In the genomic region with DNA sequence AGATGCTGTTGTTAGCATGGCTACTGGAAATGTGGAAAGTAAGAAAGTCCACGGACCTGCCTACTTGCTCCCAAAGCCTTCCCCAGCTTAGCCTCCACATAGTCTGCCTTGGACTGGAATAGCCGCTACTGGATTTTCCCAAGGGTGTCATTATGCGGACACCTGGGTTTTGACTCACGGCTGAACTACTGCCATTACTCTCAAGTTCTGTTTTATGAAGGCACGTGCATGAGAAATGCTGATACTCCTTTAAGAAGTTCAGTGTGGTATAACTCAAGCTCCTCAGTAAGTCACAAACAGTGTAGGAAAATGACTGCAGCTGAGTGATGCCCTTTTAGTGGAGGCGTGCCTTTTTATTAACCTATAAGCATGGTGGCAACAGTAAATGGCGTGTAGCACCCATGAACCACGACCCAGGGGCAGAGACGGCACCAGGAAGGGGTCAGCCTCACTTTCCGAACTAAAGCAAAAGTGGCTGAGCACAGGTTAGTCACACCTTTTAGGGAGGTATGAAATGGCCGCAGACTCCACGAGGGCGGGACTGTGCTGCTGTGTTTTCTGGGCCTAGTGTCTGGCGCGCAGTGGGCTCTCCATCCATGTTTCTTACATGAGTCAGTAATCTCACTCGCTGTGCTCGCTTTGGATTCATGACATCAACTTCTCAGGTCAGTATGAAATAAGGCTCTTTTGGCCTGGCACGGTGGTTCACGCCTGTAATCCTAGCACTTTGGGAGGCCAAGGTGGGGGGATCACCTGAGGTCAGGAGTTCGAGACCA, we compare ENCODE assay signal across 1 cellular context.
TF ChIP-seq lines count a peak whose summit lies in the region.

No MANE protein-coding gene starts in this region.

TF ChIP-seq in K562, 482 proteins besides CTCF, POLR2A, EP300 and RAD21:
- TF ChIP-seq ZNF77 (CRISPR knock-in tag; IDR thresholded peaks at IDR 0.05) (no peak), CSDE1 (IDR thresholded peaks at IDR 0.05) (no peak), ZKSCAN1 (IDR thresholded peaks at IDR 0.05; ENCODE audit: low read depth, low read length) (0 out of 2 replicates have a peak, but pooled peaks have one; percentile 26)
- TF ChIP-seq, protein P1, sequence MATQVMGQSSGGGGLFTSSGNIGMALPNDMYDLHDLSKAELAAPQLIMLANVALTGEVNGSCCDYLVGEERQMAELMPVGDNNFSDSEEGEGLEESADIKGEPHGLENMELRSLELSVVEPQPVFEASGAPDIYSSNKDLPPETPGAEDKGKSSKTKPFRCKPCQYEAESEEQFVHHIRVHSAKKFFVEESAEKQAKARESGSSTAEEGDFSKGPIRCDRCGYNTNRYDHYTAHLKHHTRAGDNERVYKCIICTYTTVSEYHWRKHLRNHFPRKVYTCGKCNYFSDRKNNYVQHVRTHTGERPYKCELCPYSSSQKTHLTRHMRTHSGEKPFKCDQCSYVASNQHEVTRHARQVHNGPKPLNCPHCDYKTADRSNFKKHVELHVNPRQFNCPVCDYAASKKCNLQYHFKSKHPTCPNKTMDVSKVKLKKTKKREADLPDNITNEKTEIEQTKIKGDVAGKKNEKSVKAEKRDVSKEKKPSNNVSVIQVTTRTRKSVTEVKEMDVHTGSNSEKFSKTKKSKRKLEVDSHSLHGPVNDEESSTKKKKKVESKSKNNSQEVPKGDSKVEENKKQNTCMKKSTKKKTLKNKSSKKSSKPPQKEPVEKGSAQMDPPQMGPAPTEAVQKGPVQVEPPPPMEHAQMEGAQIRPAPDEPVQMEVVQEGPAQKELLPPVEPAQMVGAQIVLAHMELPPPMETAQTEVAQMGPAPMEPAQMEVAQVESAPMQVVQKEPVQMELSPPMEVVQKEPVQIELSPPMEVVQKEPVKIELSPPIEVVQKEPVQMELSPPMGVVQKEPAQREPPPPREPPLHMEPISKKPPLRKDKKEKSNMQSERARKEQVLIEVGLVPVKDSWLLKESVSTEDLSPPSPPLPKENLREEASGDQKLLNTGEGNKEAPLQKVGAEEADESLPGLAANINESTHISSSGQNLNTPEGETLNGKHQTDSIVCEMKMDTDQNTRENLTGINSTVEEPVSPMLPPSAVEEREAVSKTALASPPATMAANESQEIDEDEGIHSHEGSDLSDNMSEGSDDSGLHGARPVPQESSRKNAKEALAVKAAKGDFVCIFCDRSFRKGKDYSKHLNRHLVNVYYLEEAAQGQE (CRISPR knock-in tag; IDR thresholded peaks at IDR 0.05; ENCODE audit: low read depth) = no peak
- TF ChIP-seq, protein P2, sequence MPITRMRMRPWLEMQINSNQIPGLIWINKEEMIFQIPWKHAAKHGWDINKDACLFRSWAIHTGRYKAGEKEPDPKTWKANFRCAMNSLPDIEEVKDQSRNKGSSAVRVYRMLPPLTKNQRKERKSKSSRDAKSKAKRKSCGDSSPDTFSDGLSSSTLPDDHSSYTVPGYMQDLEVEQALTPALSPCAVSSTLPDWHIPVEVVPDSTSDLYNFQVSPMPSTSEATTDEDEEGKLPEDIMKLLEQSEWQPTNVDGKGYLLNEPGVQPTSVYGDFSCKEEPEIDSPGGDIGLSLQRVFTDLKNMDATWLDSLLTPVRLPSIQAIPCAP (CRISPR knock-in tag; IDR thresholded peaks at IDR 0.05; ENCODE audit: borderline replicate concordance) = no peak
TF ChIP-seq in K562: peak in this region for 1.
